In genomic region chr2:137942037-137942784, GRCh38 we compare ENCODE assay signal across 1 cellular context.
TF ChIP-seq lines count a peak whose summit lies in the region.

No MANE protein-coding gene starts in this region.

TF ChIP-seq in HepG2, 621 proteins besides CTCF, POLR2A, EP300 and RAD21 (continued from another document and continues in another):
- TF ChIP-seq GLMP (CRISPR knock-in tag; IDR thresholded peaks at IDR 0.05; ENCODE audit: borderline replicate concordance) (no peak), ZBTB10 (CRISPR knock-in tag; IDR thresholded peaks at IDR 0.05; ENCODE audit: borderline replicate concordance) (0 out of 2 replicates have a peak, but pooled peaks have one; percentile 45), ZNF343 (CRISPR knock-in tag; IDR thresholded peaks at IDR 0.05) (no peak; the same call in 1 of the 2 replicates), KLF13 (CRISPR knock-in tag; IDR thresholded peaks at IDR 0.05) (no peak), NFE2L1 (CRISPR knock-in tag; IDR thresholded peaks at IDR 0.05; ENCODE audit: borderline replicate concordance) (no peak), PAF1 (CRISPR knock-in tag; IDR thresholded peaks at IDR 0.05) (no peak), ZBTB4 (CRISPR knock-in tag; IDR thresholded peaks at IDR 0.05; ENCODE audit: borderline replicate concordance) (no peak), ZNF142 (CRISPR knock-in tag; IDR thresholded peaks at IDR 0.05) (no peak), DMAP1 (CRISPR knock-in tag; IDR thresholded peaks at IDR 0.05) (peak; percentile 13; the same call in 1 of the 2 replicates), DPF2 (CRISPR knock-in tag; IDR thresholded peaks at IDR 0.05; ENCODE audit: borderline replicate concordance, low read depth) (no peak; the same call in 1 of the 2 replicates), E2F1 (CRISPR knock-in tag; IDR thresholded peaks at IDR 0.05) (peak; percentile 60; the same call in 1 of the 2 replicates), SMARCC2 (IDR thresholded peaks at IDR 0.05) (no peak), HOXA5 (CRISPR knock-in tag; IDR thresholded peaks at IDR 0.05) (no peak), CEBPZ (IDR thresholded peaks at IDR 0.05; ENCODE audit: low read length) (no peak), UBTF (CRISPR knock-in tag; IDR thresholded peaks at IDR 0.05) (no peak), SOX13 (IDR thresholded peaks at IDR 0.05) (peak; percentile 47; the same call in 1 of the 2 replicates), SOX13 (CRISPR knock-in tag; conservative IDR thresholded peaks at IDR 0.05 in 1 of 2, IDR thresholded peaks at IDR 0.05 in 1 of 2) (peak in 1 of 2 experiments; percentile 74; a peak in 2 of 4 replicates), ATF6 (CRISPR knock-in tag; conservative IDR thresholded peaks at IDR 0.05) (no peak), BCL3 (CRISPR knock-in tag; IDR thresholded peaks at IDR 0.05) (no peak), JDP2 (CRISPR knock-in tag; IDR thresholded peaks at IDR 0.05; ENCODE audit: borderline replicate concordance) (no peak), ETV5 (CRISPR knock-in tag; IDR thresholded peaks at IDR 0.05; ENCODE audit: borderline replicate concordance) (no peak; the same call in 1 of the 2 replicates), ASH2L (IDR thresholded peaks at IDR 0.05; ENCODE audit: insufficient read length, low read depth, low read length) (no peak), ATRX (CRISPR knock-in tag; IDR thresholded peaks at IDR 0.05; ENCODE audit: borderline replicate concordance) (no peak), PAX8 (CRISPR knock-in tag; IDR thresholded peaks at IDR 0.05; ENCODE audit: borderline replicate concordance) (no peak), SP5 (CRISPR knock-in tag; IDR thresholded peaks at IDR 0.05; ENCODE audit: borderline replicate concordance, low read depth) (0 out of 2 replicates have a peak, but pooled peaks have one; percentile 40), ZNF234 (CRISPR knock-in tag; conservative IDR thresholded peaks at IDR 0.05) (no peak), GATA4 (IDR thresholded peaks at IDR 0.05; ENCODE audit: borderline replicate concordance, low read depth) (no peak), HMG20B (CRISPR knock-in tag; conservative IDR thresholded peaks at IDR 0.05) (no peak), PRMT3 (CRISPR knock-in tag; IDR thresholded peaks at IDR 0.05; ENCODE audit: borderline replicate concordance, low read depth) (no peak)
